21 cellular contexts compared by ENCODE assay signal in the genomic region with DNA sequence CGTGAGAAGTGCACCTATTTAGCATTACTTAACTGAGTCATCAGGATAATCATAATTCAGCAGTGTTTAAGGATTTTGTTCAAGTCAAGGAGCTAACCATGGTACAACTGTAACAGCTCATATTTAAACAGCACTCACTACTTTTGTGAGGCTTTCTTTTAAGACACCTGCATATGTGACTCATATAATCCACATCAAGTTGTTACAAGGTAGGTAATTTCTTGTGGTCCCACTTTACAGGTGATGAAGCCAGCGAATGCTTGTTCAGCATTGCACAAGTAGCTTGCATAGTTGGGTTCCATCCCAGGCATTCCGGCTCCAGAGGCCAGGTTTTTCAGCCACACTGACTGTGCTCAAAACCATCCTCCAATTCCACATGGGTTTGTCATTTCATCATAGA.
DNase-seq lines count a peak whose midpoint lies in the region; ATAC-seq and TF ChIP-seq lines count a peak whose summit lies in the region.
"Had no signal": no experiment of that assay in that cellular context is flagged by ENCODE, and none has a peak within 500 bp of the region (broad histone marks: within the 10 kb centered on the region; RNA-seq: fewer than 3 reads in every experiment).

No MANE protein-coding gene starts in this region.

- peak; percentile 39 for DNase-seq in GM23248
- DNase-seq in RWPE1 (ENCODE audit: low spot score), result peak; percentile 51
- DNase-seq in epithelial cell of esophagus (ENCODE audit: low read depth), result peak; percentile 86
- no peak for DNase-seq in left lung
- no peak for DNase-seq in NCI-H2227 treated with DMSO at 0.1 percent for 48 hours (lab: John Stamatoyannopoulos, UW)
- DNase-seq in DMS114 treated with DMSO at 0.1 percent for 48 hours (lab: John Stamatoyannopoulos, UW; ENCODE audit: unreplicated experiment), result no peak
- DNase-seq: activated CD4-positive, alpha-beta T cell treated with anti-CD3 and anti-CD28 coated beads, Interleukin-2, amount 50 U/mL, for 1 hour; activated naive CD4-positive, alpha-beta T cell; activated T-cell treated with anti-CD3 and anti-CD28 coated beads, Interleukin-2, amount 50 U/mL, for 72 hours; C1 segment of cervical spinal cord; Calu3; gastrocnemius medialis; naive thymus-derived CD4-positive, alpha-beta T cell; NCI-H1092 treated with DMSO at 0.1 percent for 48 hours; NCI-H2029; occipital lobe; stimulated activated naive CD4-positive, alpha-beta T cell treated with Interleukin-2 at 50 U/mL for 16 hours; testis had no signal

- H3K9me2 ChIP-seq in GM23248 (ENCODE audit: insufficient read depth), result no peaks in the 10 kb centered on the region

- H3K4me1 ChIP-seq in GM23248 (ENCODE audit: insufficient read depth) (peaks cover 18% of the 10 kb centered on the region), left lung (no peaks in the 10 kb centered on the region)
- H3K4me1 ChIP-seq: gastrocnemius medialis, testis had no signal

- H3K27ac ChIP-seq in GM23248 (no peak overlapping the region), RWPE1 (no peak overlapping the region), left lung (no peak overlapping the region)
- H3K27ac ChIP-seq: gastrocnemius medialis, hepatocyte, testis had no signal

- POLR2A ChIA-PET in RWPE1 (lab: Yijun Ruan, JAX; ENCODE audit: low non-redundant PET), result no interaction called here

- no peaks in the 10 kb centered on the region for H3K79me2 ChIP-seq in GM23248 (ENCODE audit: insufficient read depth)
- H3K79me2 ChIP-seq: hepatocyte had no signal

- no peak overlapping the region for H2AFZ ChIP-seq in GM23248
- H2AFZ ChIP-seq: hepatocyte had no signal

- no peaks in the 10 kb centered on the region for H4K20me1 ChIP-seq in GM23248 (ENCODE audit: insufficient read depth)

- in situ Hi-C loops in GM23248 (cut with MboI), result no loop called here

- no peaks in the 10 kb centered on the region for H3K36me3 ChIP-seq in GM23248 (ENCODE audit: low read depth)
- no peaks in the 10 kb centered on the region for H3K36me3 ChIP-seq in left lung
- H3K36me3 ChIP-seq: gastrocnemius medialis had no signal

- TF ChIP-seq CTCF in RWPE1 (conservative IDR thresholded peaks at IDR 0.05; ENCODE audit: low read depth) (no peak), epithelial cell of esophagus (IDR thresholded peaks at IDR 0.05; ENCODE audit: insufficient read depth, low read depth, low read length, missing control alignments) (no peak), left lung (IDR thresholded peaks at IDR 0.05) (no peak)

- 55 to 56% methylated on average over 3 of the region's 3 CpGs for WGBS in GM23248 (ENCODE audit: low coverage in 1 of 2, low lambda C conversion rate in 2 of 2, missing lambda C conversion rate in 2 of 2), 2 experiments

- H3K4me2 ChIP-seq in GM23248 (ENCODE audit: unreplicated experiment), result no peak overlapping the region
- H3K4me2 ChIP-seq: hepatocyte had no signal

- H3K27me3 ChIP-seq in GM23248 (replicated peaks; ENCODE audit: insufficient read depth), result no peaks in the 10 kb centered on the region
- H3K27me3 ChIP-seq in left lung, result no peaks in the 10 kb centered on the region
- H3K27me3 ChIP-seq: gastrocnemius medialis, hepatocyte, testis had no signal

- CTCF ChIA-PET in RWPE1 (lab: Yijun Ruan, JAX), result no interaction called here

- no peak overlapping the region for H3K9ac ChIP-seq in GM23248

- H3K4me3 ChIP-seq in GM23248 (no peak overlapping the region), epithelial cell of esophagus (ENCODE audit: low read length) (no peak overlapping the region), left lung (no peak overlapping the region)
- H3K4me3 ChIP-seq: gastrocnemius medialis, hepatocyte, testis had no signal

- intact Hi-C loops in left lung (cut with DNase I), result no loop called here

- H3K9me3 ChIP-seq in GM23248 (ENCODE audit: low read depth) (no peaks in the 10 kb centered on the region), left lung (no peaks in the 10 kb centered on the region)
- H3K9me3 ChIP-seq: gastrocnemius medialis, testis had no signal

- no peaks in the 10 kb centered on the region for H3F3A ChIP-seq in GM23248 (ENCODE audit: insufficient read depth)

- ATAC-seq in left lung (peak; percentile 75), GM19467 (IDR thresholded peaks at IDR 0.05; ENCODE audit: unreplicated experiment) (no peak), HG02759 (IDR thresholded peaks at IDR 0.05; ENCODE audit: unreplicated experiment) (no peak)
- ATAC-seq: activated T-cell treated with anti-CD3 and anti-CD28 coated beads, Interleukin-2, amount 50 U/mL, for 72 hours; gastrocnemius medialis; naive thymus-derived CD4-positive, alpha-beta T cell had no signal

Comparison
In these comparisons a context has a peak if more than half of its experiments do, and no peak if none do; other contexts are left out.
1. DNase-seq: peak in GM23248 (single experiment), RWPE1 (single experiment) and epithelial cell of esophagus (single experiment); none in left lung (0 of 2), NCI-H2227 treated with DMSO at 0.1 percent for 48 hours (single experiment) and DMS114 treated with DMSO at 0.1 percent for 48 hours (single experiment).